8 cellular contexts compared by ENCODE assay signal in the genomic region with DNA sequence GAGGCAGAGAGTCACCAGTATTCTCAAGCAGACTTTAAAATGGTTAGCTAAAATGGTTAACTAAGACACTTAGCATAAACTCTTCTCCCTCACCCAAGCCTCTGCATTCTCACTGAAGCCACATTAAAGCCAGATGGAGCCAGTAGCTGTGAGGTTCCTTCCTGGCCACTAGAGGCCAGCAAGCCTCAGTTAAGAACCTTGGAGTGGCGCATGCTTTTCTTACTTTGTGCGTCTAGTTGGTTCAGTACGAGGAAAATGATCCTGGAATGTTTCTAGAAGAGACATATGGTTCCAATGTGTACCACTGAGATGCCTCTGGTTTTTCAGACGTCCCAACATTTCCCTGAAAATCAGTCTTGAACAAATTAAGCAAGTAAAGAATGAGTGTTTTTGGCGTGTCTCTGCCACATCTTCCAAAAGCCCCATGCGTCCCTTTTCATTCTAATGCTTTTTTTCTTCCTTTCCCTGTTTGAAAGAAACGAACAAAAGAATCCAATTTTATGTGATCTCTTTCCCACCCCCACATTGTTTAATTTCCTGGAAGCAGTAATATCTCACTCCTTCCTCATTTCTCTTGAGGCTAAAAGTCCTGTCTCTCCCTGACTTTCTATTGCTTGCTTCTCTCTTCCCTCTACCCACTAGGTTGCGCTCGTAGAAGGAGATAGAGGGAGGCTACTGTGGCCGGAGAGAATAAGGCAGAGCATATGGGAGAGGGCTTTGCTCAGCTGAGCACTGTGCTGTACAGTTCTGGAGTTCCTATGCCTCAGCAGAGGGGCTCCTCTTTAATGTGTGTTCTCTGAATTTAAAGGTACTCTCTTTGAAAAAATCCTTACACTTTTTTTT.
DNase-seq lines count a peak whose midpoint lies in the region; ATAC-seq and TF ChIP-seq lines count a peak whose summit lies in the region.

No MANE protein-coding gene starts in this region.

- H3K79me2 ChIP-seq in DOHH2 (ENCODE audit: control insufficient read depth, low read length), result no peaks in the 10 kb centered on the region
- H3K79me2 ChIP-seq in OCI-LY3 (ENCODE audit: low read length), result no peaks in the 10 kb centered on the region

- H4K20me1 ChIP-seq in DOHH2 (ENCODE audit: control insufficient read depth, insufficient read depth, low read depth, low read length), result no peaks in the 10 kb centered on the region
- H4K20me1 ChIP-seq in OCI-LY3 (ENCODE audit: insufficient read depth, low read length), result no peaks in the 10 kb centered on the region

- no peak overlapping the region for H3K27ac ChIP-seq in DOHH2 (ENCODE audit: low read depth, low read length)
- no peak overlapping the region for H3K27ac ChIP-seq in OCI-LY3 (ENCODE audit: low read length)
- no peak overlapping the region for H3K27ac ChIP-seq in iPS-20b (ENCODE audit: low read length)
- H3K27ac ChIP-seq in spleen, result no peak overlapping the region

- H3K27me3 ChIP-seq in DOHH2 (ENCODE audit: control insufficient read depth, low read length) (no peaks in the 10 kb centered on the region), OCI-LY3 (ENCODE audit: low read depth, low read length) (no peaks in the 10 kb centered on the region), iPS-20b (ENCODE audit: insufficient read depth, low read length) (peaks cover 5% of the 10 kb centered on the region; the same call in 1 of the 2 replicates), spleen (replicated peaks in 1 of 7) (peaks cover 0 to 6% (median 0%) of the 10 kb centered on the region in 7 donors)

- H3K4me1 ChIP-seq in DOHH2 (ENCODE audit: control insufficient read depth, low read length) (peaks cover 5% of the 10 kb centered on the region; the same call in 1 of the 2 replicates), OCI-LY3 (ENCODE audit: low read length) (peaks cover 18% of the 10 kb centered on the region), iPS-20b (ENCODE audit: insufficient read depth, low read length) (no peaks in the 10 kb centered on the region), spleen (no peaks in the 10 kb centered on the region)

- intact Hi-C loops in spleen (cut with DNase I; ENCODE audit: low total_unique reads) (no loop called here), lower leg skin (cut with DNase I; ENCODE audit: low total_unique reads) (no loop called here)

- H3F3A ChIP-seq in DOHH2 (ENCODE audit: control insufficient read depth, insufficient read depth), result no peaks in the 10 kb centered on the region

- in situ Hi-C loops in astrocyte of the spinal cord (cut with HindIII; ENCODE audit: low sequenced_read_pairs), result no loop called here

- H3K9ac ChIP-seq in OCI-LY3 (ENCODE audit: low read length) (peak overlapping the region; percentile 66), iPS-20b (ENCODE audit: low read depth, low read length) (no peak overlapping the region)

- WGBS in spleen, 5 donors, result 8 to 21% (median 9%) methylated on average over 8 to 10 of the region's 10 CpGs
- WGBS in lower leg skin, 2 donors, result 26 to 28% methylated on average over 10 of the region's 10 CpGs

- TF ChIP-seq CTCF in DOHH2 (IDR thresholded peaks at IDR 0.05; ENCODE audit: low read depth, low read length, poor library complexity, severe bottlenecking), result peak; percentile 62
- TF ChIP-seq CTCF in OCI-LY3 (IDR thresholded peaks at IDR 0.05; ENCODE audit: low read depth, low read length), result peak; percentile 70
- peak; percentile 77 for TF ChIP-seq CTCF in astrocyte of the spinal cord (IDR thresholded peaks at IDR 0.05; ENCODE audit: low read depth, low read length)
- TF ChIP-seq CTCF in spleen (IDR thresholded peaks at IDR 0.05 in 8 of 11, conservative IDR thresholded peaks at IDR 0.05 in 3 of 11), result peak in 10 of 11 experiments; percentile 8 to 67 (median 50)
- TF ChIP-seq CTCF in lower leg skin (IDR thresholded peaks at IDR 0.05), result no peak

- H3K4me3 ChIP-seq in DOHH2 (ENCODE audit: low read length) (peak overlapping the region; percentile 35), OCI-LY3 (ENCODE audit: low read length) (peak overlapping the region; percentile 83), astrocyte of the spinal cord (ENCODE audit: low read depth, low read length) (peak overlapping the region; percentile 21), iPS-20b (ENCODE audit: low read length) (peak overlapping the region; percentile 40; the same call in 1 of the 2 replicates), spleen (peak overlapping the region in 1 of 8 donors; percentile 38), lower leg skin (ENCODE audit: low read depth, poor library complexity, severe bottlenecking) (no peak overlapping the region)

- H3K36me3 ChIP-seq in DOHH2 (ENCODE audit: control insufficient read depth, low read length), result no peaks in the 10 kb centered on the region
- no peaks in the 10 kb centered on the region for H3K36me3 ChIP-seq in OCI-LY3 (replicated peaks; ENCODE audit: low read depth, low read length)
- H3K36me3 ChIP-seq in iPS-20b (ENCODE audit: insufficient read depth, low read depth, low read length), result no peaks in the 10 kb centered on the region
- no peaks in the 10 kb centered on the region for H3K36me3 ChIP-seq in spleen

- H3K9me3 ChIP-seq in DOHH2 (ENCODE audit: control insufficient read depth, insufficient read depth, low read length), result no peaks in the 10 kb centered on the region
- no peaks in the 10 kb centered on the region for H3K9me3 ChIP-seq in OCI-LY3 (ENCODE audit: insufficient read depth, low read length)
- no peaks in the 10 kb centered on the region for H3K9me3 ChIP-seq in iPS-20b (ENCODE audit: insufficient read depth, low read depth, low read length)
- no peaks in the 10 kb centered on the region for H3K9me3 ChIP-seq in spleen

- ATAC-seq in GM19395 (IDR thresholded peaks at IDR 0.05; ENCODE audit: unreplicated experiment) (peak; percentile 96), HG03432 (IDR thresholded peaks at IDR 0.05; ENCODE audit: unreplicated experiment) (peak; percentile 95)

- peak overlapping the region; percentile 100 for H2AFZ ChIP-seq in OCI-LY3 (ENCODE audit: low read depth, low read length)

- H3K9me2 ChIP-seq in DOHH2 (replicated peaks; ENCODE audit: control insufficient read depth, low read length), result no peaks in the 10 kb centered on the region

- TF ChIP-seq POLR2A in spleen (IDR thresholded peaks at IDR 0.05), result no peak
- TF ChIP-seq POLR2A in lower leg skin (IDR thresholded peaks at IDR 0.05), result no peak

- H3K4me2 ChIP-seq in DOHH2 (ENCODE audit: low read length) (peak overlapping the region; percentile 41), OCI-LY3 (ENCODE audit: low read length) (peak overlapping the region; percentile 99)

- DNase-seq in astrocyte of the spinal cord (ENCODE audit: low read depth, low spot score), result peak; percentile 51
- no peak for DNase-seq in spleen
- DNase-seq in lower leg skin (ENCODE audit: low spot score in 2 of 2), result no peak

Comparison
In these comparisons a context has a peak if more than half of its experiments do, and no peak if none do; other contexts are left out.
1. CTCF ChIP-seq: peak in DOHH2 (single experiment), OCI-LY3 (single experiment), astrocyte of the spinal cord (single experiment) and spleen (10 of 11); none in lower leg skin (0 of 3).